In genomic region chr4:88001871-88002270, GRCh38 we compare ENCODE assay signal across 21 cellular contexts. TPM values are rescaled to one million over a fixed set of nuclear protein-coding genes. Genes with fewer than 3 reads are reported as not detected.
"Had no signal": no experiment of that assay in that cellular context is flagged by ENCODE, and none has a peak within 500 bp of the region (broad histone marks: within the 10 kb centered on the region; RNA-seq: fewer than 3 reads in every experiment).

No MANE protein-coding gene starts in this region.

- H3K9me3 ChIP-seq: esophagus muscularis mucosa, gastrocnemius medialis, heart right ventricle, ovary, transverse colon had no signal

- H3K9me3 Mint-ChIP-seq: mesothelial cell of epicardium; natural killer cell; stimulated activated effector memory CD8-positive, alpha-beta T cell treated with anti-CD3 and anti-CD28 coated beads, Interleukin-12 subunit alpha, Interleukin-12 subunit beta, amount 100 ng/mL, for 72 hours had no signal

- H3K27ac ChIP-seq: dorsolateral prefrontal cortex, epithelial cell of prostate, heart right ventricle, ovary, transverse colon had no signal

- H3K36me3 Mint-ChIP-seq: mesothelial cell of epicardium; natural killer cell; stimulated activated effector memory CD8-positive, alpha-beta T cell treated with anti-CD3 and anti-CD28 coated beads, Interleukin-12 subunit alpha, Interleukin-12 subunit beta, amount 100 ng/mL, for 72 hours had no signal

- DNase-seq: cortex of kidney; dorsolateral prefrontal cortex; effector CD8-positive, alpha-beta T cell; heart right ventricle; hypothalamus; kidney glomerular epithelial cell; natural killer cell; nucleus accumbens; ovary; right cardiac atrium; stimulated activated CD4-positive, alpha-beta T cell treated with anti-CD3 and anti-CD28 coated beads, Interleukin-4, amount 100 ng/mL, for 1 hour; stimulated activated CD8-positive, alpha-beta memory T cell treated with anti-CD3 and anti-CD28 coated beads, Interleukin-4, amount 100 ng/mL, for 48 hours; stimulated activated naive CD8-positive, alpha-beta T cell treated with anti-CD3 and anti-CD28 coated beads, Interleukin-15, Interleukin-2, amounts not matched to agents 100 U/mL and 50 U/mL, for 24 hours; transverse colon had no signal

- H3K36me3 ChIP-seq: esophagus muscularis mucosa, gastrocnemius medialis, heart right ventricle, ovary, transverse colon had no signal

- H3K4me3 Mint-ChIP-seq: mesothelial cell of epicardium; natural killer cell; neural crest cell; stimulated activated effector memory CD8-positive, alpha-beta T cell treated with anti-CD3 and anti-CD28 coated beads, Interleukin-12 subunit alpha, Interleukin-12 subunit beta, amount 100 ng/mL, for 72 hours had no signal

- H3K27me3 ChIP-seq: dorsolateral prefrontal cortex, esophagus muscularis mucosa, gastrocnemius medialis, heart right ventricle, ovary, transverse colon had no signal

- H3K27ac Mint-ChIP-seq: mesothelial cell of epicardium; natural killer cell; stimulated activated effector memory CD8-positive, alpha-beta T cell treated with anti-CD3 and anti-CD28 coated beads, Interleukin-12 subunit alpha, Interleukin-12 subunit beta, amount 100 ng/mL, for 72 hours had no signal

- ATAC-seq: gastrocnemius medialis; heart right ventricle; natural killer cell; right cardiac atrium; stimulated activated effector memory CD8-positive, alpha-beta T cell treated with anti-CD3 and anti-CD28 coated beads, Interleukin-12 subunit alpha, Interleukin-12 subunit beta, amount 100 ng/mL, for 72 hours; stimulated activated naive CD8-positive, alpha-beta T cell treated with anti-CD3 and anti-CD28 coated beads, Interleukin-15, Interleukin-2, amounts not matched to agents 100 U/mL and 50 U/mL, for 24 hours had no signal

- H3K4me3 ChIP-seq: dorsolateral prefrontal cortex, esophagus muscularis mucosa, gastrocnemius medialis, heart right ventricle, ovary, transverse colon had no signal

RNA-seq across cellular contexts. Expression of gene SPP1, which starts 26.4 kb away (rescaled TPM):
- total RNA-seq: myocyte, natural killer cell had no signal
